ENCODE assay signal across 1 cellular context in genomic region chr7:16961650-16962049, GRCh38.
TF ChIP-seq lines count a peak whose summit lies in the region.

No MANE protein-coding gene starts in this region.

TF ChIP-seq in IMR-90, 13 proteins besides CTCF, POLR2A, EP300 and RAD21 (continued from another document):
- TF ChIP-seq CEBPB (IDR thresholded peaks at IDR 0.05; ENCODE audit: low read depth, low read length): no peak
- TF ChIP-seq FOS (IDR thresholded peaks at IDR 0.05; ENCODE audit: low read depth, low read length): no peak
